2 cellular contexts compared by ENCODE assay signal in genomic region chr17:40862985-40863733, GRCh38.
A peak's percentile ranks its signal among the peaks of the same experiment; 100 is the strongest.
TF ChIP-seq lines count a peak whose summit lies in the region.

No MANE protein-coding gene starts in this region.

TF ChIP-seq in HepG2, 621 proteins besides CTCF, POLR2A, EP300 and RAD21 (continues in another document):
- TF ChIP-seq ZBTB39 (CRISPR knock-in tag; IDR thresholded peaks at IDR 0.05) (no peak), SCMH1 (CRISPR knock-in tag; IDR thresholded peaks at IDR 0.05; ENCODE audit: borderline replicate concordance) (no peak), AFF4 (CRISPR knock-in tag; IDR thresholded peaks at IDR 0.05) (no peak), SRSF9 (IDR thresholded peaks at IDR 0.05; ENCODE audit: borderline replicate concordance, insufficient read depth, low read depth, low read length, poor library complexity, severe bottlenecking) (no peak), ZNF292 (CRISPR knock-in tag; IDR thresholded peaks at IDR 0.05; ENCODE audit: borderline replicate concordance, low read depth) (no peak), SP2 (CRISPR knock-in tag; IDR thresholded peaks at IDR 0.05) (no peak), HBP1 (CRISPR knock-in tag; IDR thresholded peaks at IDR 0.05; ENCODE audit: low read depth) (no peak), ZMYM4 (CRISPR knock-in tag; IDR thresholded peaks at IDR 0.05) (0 out of 2 replicates have a peak, but pooled peaks have one; percentile 13), DBP (CRISPR knock-in tag; IDR thresholded peaks at IDR 0.05; ENCODE audit: not compliant biosample characterization) (no peak), ZNF615 (CRISPR knock-in tag; IDR thresholded peaks at IDR 0.05; ENCODE audit: borderline replicate concordance) (no peak), ZNF580 (CRISPR knock-in tag; IDR thresholded peaks at IDR 0.05; ENCODE audit: borderline replicate concordance, low read depth) (peak; percentile 47; the same call in 1 of the 2 replicates), DNMT3B (CRISPR knock-in tag; conservative IDR thresholded peaks at IDR 0.05) (no peak), SNRNP70 (IDR thresholded peaks at IDR 0.05; ENCODE audit: low read depth, low read length) (no peak), SNAPC5 (CRISPR knock-in tag; IDR thresholded peaks at IDR 0.05; ENCODE audit: borderline replicate concordance) (no peak), ZNF558 (CRISPR knock-in tag; IDR thresholded peaks at IDR 0.05; ENCODE audit: borderline replicate concordance) (no peak), POGK (CRISPR knock-in tag; conservative IDR thresholded peaks at IDR 0.05) (0 out of 2 replicates have a peak, but pooled peaks have one; percentile 26)

TF ChIP-seq in WTC11, 78 proteins besides CTCF, POLR2A, EP300 and RAD21:
- TF ChIP-seq FOXP1 (CRISPR knock-in tag; IDR thresholded peaks at IDR 0.05; ENCODE audit: borderline replicate concordance) (peak; percentile 75; the same call in 1 of the 2 replicates), SP1 (CRISPR knock-in tag; conservative IDR thresholded peaks at IDR 0.05) (0 out of 2 replicates have a peak, but pooled peaks have one; percentile 28), MAX (CRISPR knock-in tag; IDR thresholded peaks at IDR 0.05) (peak; percentile 84), FOXK1 (CRISPR knock-in tag; IDR thresholded peaks at IDR 0.05) (peak; percentile 66), ZNF121 (CRISPR knock-in tag; IDR thresholded peaks at IDR 0.05) (no peak), ETV6 (CRISPR knock-in tag; IDR thresholded peaks at IDR 0.05) (peak; percentile 65; the same call in 1 of the 2 replicates)
